ENCODE assay signal across 21 cellular contexts in the genomic region with DNA sequence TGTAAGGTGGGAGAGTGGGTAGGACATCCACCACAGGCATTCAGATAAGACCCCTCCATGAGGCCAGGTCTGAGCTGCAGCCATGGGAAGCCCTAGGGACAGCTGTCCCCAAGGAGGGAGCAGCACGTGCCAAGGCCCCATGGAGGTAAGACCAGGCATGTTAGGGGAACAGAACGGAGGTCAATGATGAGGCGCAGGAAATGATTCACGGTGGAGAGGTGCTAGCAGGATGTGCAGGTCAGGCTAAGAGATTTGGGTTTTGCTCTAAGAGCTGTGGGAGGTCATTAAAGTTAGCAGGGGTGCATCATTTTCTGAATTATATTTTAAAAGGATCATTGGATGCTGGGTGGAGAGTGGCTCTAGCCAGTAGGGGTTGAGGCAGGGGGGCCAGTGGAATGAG.
"Had no signal": no experiment of that assay in that cellular context is flagged by ENCODE, and none has a peak within 500 bp of the region (broad histone marks: within the 10 kb centered on the region; RNA-seq: fewer than 3 reads in every experiment).

No MANE protein-coding gene starts in this region.

- H3K4me1 Mint-ChIP-seq: activated naive CD4-positive, alpha-beta T cell treated with anti-CD3 and anti-CD28 coated beads, Interleukin-2, amount 50 U/mL, for 24 hours had no signal

- H3K27ac Mint-ChIP-seq: activated CD4-positive, alpha-beta memory T cell treated with anti-CD3 and anti-CD28 coated beads for 36 hours; activated naive CD4-positive, alpha-beta T cell treated with anti-CD3 and anti-CD28 coated beads, Interleukin-2, amount 50 U/mL, for 24 hours; nephron progenitor cell; stimulated activated naive CD8-positive, alpha-beta T cell treated with anti-CD3 and anti-CD28 coated beads, Interleukin-15, Interleukin-2, amounts not matched to agents 100 ng/mL and 50 ng/mL, for 24 hours; T-cell; WTC11 had no signal

- ATAC-seq: activated T-cell treated with anti-CD3 and anti-CD28 coated beads, Interleukin-2, amount 50 U/mL, for 4 hours; gastrocnemius medialis; left lung; T-cell; WTC11 had no signal

- H3K27ac ChIP-seq: gastrocnemius medialis, left lung, tibial nerve had no signal

- FAIRE-seq: colon, endometrium, kidney, urothelium cell line had no signal

- H3K36me3 Mint-ChIP-seq: activated CD4-positive, alpha-beta memory T cell treated with anti-CD3 and anti-CD28 coated beads for 36 hours; activated naive CD4-positive, alpha-beta T cell treated with anti-CD3 and anti-CD28 coated beads, Interleukin-2, amount 50 U/mL, for 24 hours; T-cell; WTC11 had no signal

- H3K9me3 Mint-ChIP-seq: activated naive CD4-positive, alpha-beta T cell treated with anti-CD3 and anti-CD28 coated beads, Interleukin-2, amount 50 U/mL, for 24 hours had no signal

- H3K4me1 ChIP-seq: gastrocnemius medialis, left lung, tibial nerve had no signal

- H3K9me3 ChIP-seq: gastrocnemius medialis, left lung had no signal

- H3K4me3 ChIP-seq: gastrocnemius medialis, left lung, tibial nerve had no signal

- H3K4me3 Mint-ChIP-seq: activated CD4-positive, alpha-beta memory T cell treated with anti-CD3 and anti-CD28 coated beads for 36 hours; activated naive CD4-positive, alpha-beta T cell treated with anti-CD3 and anti-CD28 coated beads, Interleukin-2, amount 50 U/mL, for 24 hours; activated T-cell treated with anti-CD3 and anti-CD28 coated beads, Interleukin-2, amount 50 U/mL, for 4 hours; nephron progenitor cell; stimulated activated naive CD8-positive, alpha-beta T cell treated with anti-CD3 and anti-CD28 coated beads, Interleukin-15, Interleukin-2, amounts not matched to agents 100 ng/mL and 50 ng/mL, for 24 hours; T-cell; WTC11 had no signal

- H3K27me3 ChIP-seq: gastrocnemius medialis, left lung, tibial nerve had no signal

- H3K36me3 ChIP-seq: left lung, tibial nerve had no signal

- DNase-seq: activated CD4-positive, alpha-beta memory T cell treated with anti-CD3 and anti-CD28 coated beads for 36 hours; activated CD4-positive, alpha-beta T cell treated with anti-CD3 and anti-CD28 coated beads for 4 hours; activated effector memory CD4-positive, alpha-beta T cell treated with anti-CD3 and anti-CD28 coated beads, Interleukin-2, amount 50 U/mL, for 16 hours; activated T-cell treated with anti-CD3 and anti-CD28 coated beads, Interleukin-2, amount 50 U/mL, for 4 hours; amygdala; caudate nucleus; gastrocnemius medialis; kidney; left lung; nephron progenitor cell; nucleus accumbens; posterior cingulate gyrus; stimulated activated CD4-positive, alpha-beta T cell treated with anti-CD3 and anti-CD28 coated beads, Interleukin-12 subunit alpha, Interleukin-12 subunit beta, amount 100 ng/mL, for 4 hours; T-cell had no signal
